17 cellular contexts compared by ENCODE assay signal in genomic region chr4:186900232-186900900, GRCh38.
DNase-seq lines count a peak whose midpoint lies in the region; ATAC-seq and TF ChIP-seq lines count a peak whose summit lies in the region.
"Had no signal": no experiment of that assay in that cellular context is flagged by ENCODE, and none has a peak within 500 bp of the region (broad histone marks: within the 10 kb centered on the region; RNA-seq: fewer than 3 reads in every experiment).

No MANE protein-coding gene starts in this region.

- H3K9me2 ChIP-seq in SK-N-SH: no peaks in the 10 kb centered on the region

- TF ChIP-seq CTCF in SK-N-SH (IDR thresholded peaks at IDR 0.05): no peak
- TF ChIP-seq CTCF in fibroblast of mammary gland (conservative IDR thresholded peaks at IDR 0.05; ENCODE audit: control insufficient read depth, insufficient read depth, low read depth, low read length): no peak
- no peak for TF ChIP-seq CTCF in transverse colon (IDR thresholded peaks at IDR 0.05)

- H3K27me3 ChIP-seq in SK-N-SH (ENCODE audit: insufficient read depth) (no peaks in the 10 kb centered on the region), transverse colon (no peaks in the 10 kb centered on the region)
- H3K27me3 ChIP-seq: gastrocnemius medialis, neutrophil had no signal

- peak overlapping the region; percentile 29; the same call in 1 of the 2 replicates for H3K9ac ChIP-seq in SK-N-SH

- POLR2A ChIA-PET in SK-N-SH (lab: Yijun Ruan, JAX): no interaction called here

- DNase-seq in ELR (ENCODE audit: low read depth) (peak; percentile 77), SK-N-SH (no peak), fibroblast of mammary gland (ENCODE audit: low read depth) (peak; percentile 79), skeletal muscle cell (ENCODE audit: low read depth) (peak; percentile 59), transverse colon (no peak), DMS79 (lab: John Stamatoyannopoulos, UW) (no peak)
- DNase-seq: activated T-cell treated with anti-CD3 and anti-CD28 coated beads, Interleukin-2, amount 50 U/mL, for 48 hours; central memory CD4-positive, alpha-beta T cell; gastrocnemius medialis; left ventricle myocardium inferior; MM.1S; NCI-H2171 treated with DMSO at 0.1 percent for 48 hours; stimulated activated CD4-positive, alpha-beta T cell treated with anti-CD3 and anti-CD28 coated beads, Interleukin-1b, Interleukin-23, amount 100 ng/mL, for 48 hours; stimulated activated naive B cell treated with anti-CD40 and anti-IgM and Interleukin-4, amounts not matched to agents 10 μg/mL and 1 μg/mL and 100 μg/mL, for 72 hours had no signal

- no peaks in the 10 kb centered on the region for H3K79me2 ChIP-seq in SK-N-SH (ENCODE audit: insufficient read depth)

- H3K4me3 ChIP-seq in SK-N-SH (ENCODE audit: low read depth in 2 of 2, low read length in 1 of 2) (no peak overlapping the region), fibroblast of mammary gland (ENCODE audit: control insufficient read depth, low read depth, low read length) (no peak overlapping the region), skeletal muscle cell (ENCODE audit: low read depth, low read length) (no peak overlapping the region), transverse colon (no peak overlapping the region)
- H3K4me3 ChIP-seq: gastrocnemius medialis, left ventricle myocardium inferior had no signal

- TF ChIP-seq EP300 in SK-N-SH (IDR thresholded peaks at IDR 0.05; ENCODE audit: borderline replicate concordance in 1 of 2, low read depth in 1 of 2, low read length in 1 of 2) (no peak), transverse colon (IDR thresholded peaks at IDR 0.05; ENCODE audit: low read depth) (no peak)

- no peaks in the 10 kb centered on the region for H4K20me1 ChIP-seq in SK-N-SH (ENCODE audit: insufficient read depth)

- ATAC-seq in HG02970 (IDR thresholded peaks at IDR 0.05; ENCODE audit: low FRiP score, unreplicated experiment) (no peak), HG03045 (IDR thresholded peaks at IDR 0.05; ENCODE audit: unreplicated experiment) (no peak)
- ATAC-seq: gastrocnemius medialis; stimulated activated naive B cell treated with anti-CD40 and anti-IgM and Interleukin-4, amounts not matched to agents 10 μg/mL and 1 μg/mL and 100 μg/mL, for 72 hours had no signal

- no peak for TF ChIP-seq RAD21 in SK-N-SH (IDR thresholded peaks at IDR 0.05; ENCODE audit: low read length)

- peak overlapping the region; percentile 31; the same call in 1 of the 2 replicates for H3K4me2 ChIP-seq in SK-N-SH

- no peak overlapping the region for H2AFZ ChIP-seq in SK-N-SH (ENCODE audit: low read depth)

- intact Hi-C loops in transverse colon (cut with DNase I; ENCODE audit: low total_unique reads): no loop called here

- H3K36me3 ChIP-seq in SK-N-SH (replicated peaks in 1 of 2; ENCODE audit: control insufficient read depth in 1 of 2, insufficient read depth in 2 of 2, low read length in 1 of 2) (no peaks in the 10 kb centered on the region), transverse colon (no peaks in the 10 kb centered on the region)
- H3K36me3 ChIP-seq: gastrocnemius medialis, left ventricle myocardium inferior, neutrophil had no signal

- WGBS in SK-N-SH (ENCODE audit: low lambda C conversion rate): 28% methylated on average over 9 of the region's 9 CpGs
- 63 to 71% methylated on average over 6 to 9 of the region's 9 CpGs for WGBS in transverse colon (ENCODE audit: low coverage in 1 of 2), 2 donors

- peaks cover 4% of the 10 kb centered on the region for H3F3A ChIP-seq in SK-N-SH (replicated peaks; ENCODE audit: insufficient read depth)

- H3K27ac ChIP-seq in SK-N-SH (ENCODE audit: low read depth in 2 of 2, low read length in 1 of 2) (peak overlapping the region in 1 of 2 experiments; percentile 87; a peak in 2 of 4 replicates), transverse colon (no peak overlapping the region)
- H3K27ac ChIP-seq: gastrocnemius medialis, left ventricle myocardium inferior, neutrophil had no signal

- H3K4me1 ChIP-seq in SK-N-SH (ENCODE audit: control insufficient read depth in 1 of 2, insufficient read depth in 2 of 2, low read depth in 1 of 2, low read length in 1 of 2) (peaks cover 0 to 16% of the 10 kb centered on the region in 2 experiments; a peak in 1 of 4 replicates), transverse colon (peaks cover 4 to 42% (median 19%) of the 10 kb centered on the region in 4 donors)

- in situ Hi-C loops in transverse colon (cut with MboI; ENCODE audit: low pct_ligation_motif_present in 1 of 4, low pct_unique_long_range_greater_than_20kb in 1 of 4, low sequenced_read_pairs in 3 of 4): no loop called here

- CTCF ChIA-PET in SK-N-SH (lab: Yijun Ruan, JAX): no interaction called here

- H3K9me3 ChIP-seq in SK-N-SH (no peaks in the 10 kb centered on the region), transverse colon (no peaks in the 10 kb centered on the region)
- H3K9me3 ChIP-seq: gastrocnemius medialis, left ventricle myocardium inferior, neutrophil had no signal

- no peak for TF ChIP-seq POLR2A in transverse colon (IDR thresholded peaks at IDR 0.05)

TF ChIP-seq in SK-N-SH, 30 proteins besides CTCF, POLR2A, EP300 and RAD21:
- 0 out of 2 replicates have a peak, but pooled peaks have one; percentile 27 for TF ChIP-seq TCF12 (IDR thresholded peaks at IDR 0.05)
- TF ChIP-seq FOSL2 (IDR thresholded peaks at IDR 0.05; ENCODE audit: borderline replicate concordance, low read depth): peak; percentile 53
- 0 out of 2 replicates have a peak, but pooled peaks have one; percentile 13 for TF ChIP-seq NFIC (IDR thresholded peaks at IDR 0.05; ENCODE audit: borderline replicate concordance)
- peak; percentile 61; the same call in 1 of the 2 replicates for TF ChIP-seq JUND (IDR thresholded peaks at IDR 0.05)
- TF ChIP-seq FOXJ3 (CRISPR knock-in tag; IDR thresholded peaks at IDR 0.05): no peak

Comparison
In these comparisons a context has a peak if more than half of its experiments do, and no peak if none do; other contexts are left out.
1. DNase-seq: peak in ELR (single experiment), fibroblast of mammary gland (single experiment) and skeletal muscle cell (single experiment); none in SK-N-SH (single experiment), transverse colon (single experiment) and DMS79 (single experiment).